Comparison of ENCODE assay signal across 28 cellular contexts in the genomic region with DNA sequence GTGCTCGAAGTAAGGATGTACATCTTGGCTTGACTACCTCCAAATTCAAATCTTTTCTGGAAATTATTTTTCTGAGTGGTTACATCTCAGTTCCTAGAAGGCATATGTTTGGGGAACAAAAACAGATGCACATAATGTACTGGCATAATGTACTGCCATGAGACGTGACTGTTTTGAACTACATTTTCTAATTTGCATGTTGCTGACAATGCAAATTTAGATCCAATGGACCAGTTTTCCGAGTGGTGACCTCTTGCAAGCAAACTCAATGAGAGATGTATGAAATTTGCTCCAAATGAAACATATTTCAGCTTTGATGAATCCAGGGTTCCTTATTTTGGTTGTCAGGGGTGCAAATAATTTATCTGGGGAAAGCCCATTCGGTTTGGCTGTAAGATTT.
"Had no signal": no experiment of that assay in that cellular context is flagged by ENCODE, and none has a peak within 500 bp of the region (broad histone marks: within the 10 kb centered on the region; RNA-seq: fewer than 3 reads in every experiment).

No MANE protein-coding gene starts in this region.

- H3K4me1 ChIP-seq: colonic mucosa, esophagus squamous epithelium, gastrocnemius medialis, heart right ventricle, left lung, lower lobe of right lung had no signal

- H3K36me3 ChIP-seq: colonic mucosa, esophagus squamous epithelium, gastrocnemius medialis, heart right ventricle, left lung, lower lobe of right lung had no signal

- H3K27ac ChIP-seq: colonic mucosa, epithelial cell of prostate, esophagus squamous epithelium, gastrocnemius medialis, heart right ventricle, left lung, lower lobe of right lung had no signal

- H3K36me3 Mint-ChIP-seq: mesothelial cell of epicardium, naive B cell had no signal

- FAIRE-seq: endometrium, islet of Langerhans, keratinocyte had no signal

- H3K9me3 ChIP-seq: colonic mucosa, esophagus squamous epithelium, gastrocnemius medialis, lower lobe of right lung had no signal

- H3K27me3 Mint-ChIP-seq: dendritic cell treated with granulocyte-macrophage colony-stimulating factor and Interleukin-4, amounts not matched to agents 40 ng/mL and 50 ng/mL, for 4 days; effector memory CD8-positive, alpha-beta T cell; naive B cell had no signal

- H3K4me1 Mint-ChIP-seq: endodermal cell, mesothelial cell of epicardium had no signal

- H3K27ac Mint-ChIP-seq: dendritic cell treated with granulocyte-macrophage colony-stimulating factor and Interleukin-4, amounts not matched to agents 40 ng/mL and 50 ng/mL, for 4 days; effector memory CD8-positive, alpha-beta T cell; endodermal cell; mesothelial cell of epicardium; naive B cell had no signal

- H3K4me3 ChIP-seq: colonic mucosa, esophagus squamous epithelium, gastrocnemius medialis, heart right ventricle, left lung, lower lobe of right lung, mucosa of descending colon had no signal

- H3K27me3 ChIP-seq: colonic mucosa, esophagus squamous epithelium, gastrocnemius medialis, heart right ventricle, left lung had no signal

- DNase-seq: colonic mucosa; cortex of kidney; effector CD8-positive, alpha-beta T cell; effector memory CD8-positive, alpha-beta T cell; endodermal cell; erythroblast; esophagus squamous epithelium; foreskin fibroblast; foreskin melanocyte; gastrocnemius medialis; glutamatergic neuron; head of caudate nucleus; heart right ventricle; hippocampal formation; left cardiac atrium; left lung; left ventricle myocardium superior; lower lobe of right lung; mesenchymal stem cell; mucosa of descending colon; naive B cell had no signal

- ATAC-seq: effector memory CD8-positive, alpha-beta T cell; esophagus mucosa; gastrocnemius medialis; heart right ventricle; left cardiac atrium; left lung; left ventricle myocardium superior; lower lobe of right lung; mucosa of descending colon had no signal

- H3K4me3 Mint-ChIP-seq: dendritic cell treated with granulocyte-macrophage colony-stimulating factor and Interleukin-4, amounts not matched to agents 40 ng/mL and 50 ng/mL, for 4 days; effector memory CD8-positive, alpha-beta T cell; endodermal cell; mesothelial cell of epicardium; naive B cell had no signal
